ENCODE assay signal across 8 cellular contexts in genomic region chr13:33349996-33350826, GRCh38.
A peak's percentile ranks its signal among the peaks of the same experiment; 100 is the strongest.
DNase-seq lines count a peak whose midpoint lies in the region; ATAC-seq and TF ChIP-seq lines count a peak whose summit lies in the region.

No MANE protein-coding gene starts in this region.

- no peak overlapping the region for H3K27ac ChIP-seq in PC-9
- no peak overlapping the region for H3K27ac ChIP-seq in naive thymus-derived CD4-positive, alpha-beta T cell (ENCODE audit: low read depth, low read length)

- H3K4me1 ChIP-seq in PC-9 (replicated peaks; ENCODE audit: insufficient read depth): no peaks in the 10 kb centered on the region
- no peaks in the 10 kb centered on the region for H3K4me1 ChIP-seq in naive thymus-derived CD4-positive, alpha-beta T cell (ENCODE audit: control insufficient read depth in 2 of 2, insufficient read depth in 2 of 2, low read length in 2 of 2)

- H3K27me3 ChIP-seq in PC-9 (ENCODE audit: insufficient read depth, low read depth): no peaks in the 10 kb centered on the region
- H3K27me3 ChIP-seq in naive thymus-derived CD4-positive, alpha-beta T cell (ENCODE audit: control insufficient read depth in 2 of 2, insufficient read depth in 2 of 2, low read length in 2 of 2): peaks cover 0 to 8% of the 10 kb centered on the region in 2 donors

- no peak overlapping the region for H3K27ac Mint-ChIP-seq in naive thymus-derived CD4-positive, alpha-beta T cell

- H3K36me3 Mint-ChIP-seq in naive thymus-derived CD4-positive, alpha-beta T cell: no peaks in the 10 kb centered on the region

- H3K4me3 ChIP-seq in PC-9: peak overlapping the region; percentile 79
- peak overlapping the region; percentile 68 for H3K4me3 ChIP-seq in fibroblast of mammary gland (ENCODE audit: control insufficient read depth, low read depth, low read length)
- no peak overlapping the region for H3K4me3 ChIP-seq in naive thymus-derived CD4-positive, alpha-beta T cell (ENCODE audit: low read length)

- ATAC-seq in naive thymus-derived CD4-positive, alpha-beta T cell: peak; percentile 39
- ATAC-seq in HG03432 (IDR thresholded peaks at IDR 0.05; ENCODE audit: unreplicated experiment): no peak

- POLR2A ChIA-PET in PC-9 (lab: Charles Lee; ENCODE audit: unreplicated experiment): no interaction called here
- POLR2A ChIA-PET in naive thymus-derived CD4-positive, alpha-beta T cell (lab: Charles Lee): no interaction called here

- intact Hi-C loops in PC-9 (cut with micrococcal nuclease; ENCODE audit: unreplicated experiment): loop anchor here (2.0 to 5.0 kb wide), 2 partner anchors 65 to 192 kb away; partner anchors contain the start of gene STARD13
- intact Hi-C loops in naive thymus-derived CD4-positive, alpha-beta T cell (cut with micrococcal nuclease): no loop called here

- no TSS peak for BruUV-seq in PC-9 (replicated peaks; lab: Mats Ljungman, UMichigan)

- peak overlapping the region; percentile 90 for H3K4me2 ChIP-seq in PC-9

- TF ChIP-seq CTCF in PC-9 (conservative IDR thresholded peaks at IDR 0.05) (no peak), fibroblast of mammary gland (conservative IDR thresholded peaks at IDR 0.05; ENCODE audit: control insufficient read depth, insufficient read depth, low read depth, low read length) (no peak)

- H3K27me3 Mint-ChIP-seq in naive thymus-derived CD4-positive, alpha-beta T cell: peaks cover 49 to 69% (median 62%) of the 10 kb centered on the region in 5 donors

- CTCF ChIA-PET in PC-9 (lab: Charles Lee): no interaction called here
- CTCF ChIA-PET in naive thymus-derived CD4-positive, alpha-beta T cell (lab: Charles Lee): no interaction called here

- H3K79me2 ChIP-seq in PC-9 (ENCODE audit: low read depth): no peaks in the 10 kb centered on the region

- peaks cover 4 to 7% (median 4%) of the 10 kb centered on the region in 7 donors for H3K4me1 Mint-ChIP-seq in naive thymus-derived CD4-positive, alpha-beta T cell

- peak overlapping the region; percentile 96 for H2AFZ ChIP-seq in PC-9

- DNase-seq in C1 segment of cervical spinal cord (lab: John Stamatoyannopoulos, UW) (peak in 8 of 14 donors; percentile 28 to 65 (median 46)), PC-9 (peak in 1 of 2 experiments; percentile 40), fibroblast of mammary gland (ENCODE audit: low read depth) (peak; percentile 40), NCI-H226 (no peak), middle frontal gyrus (ENCODE audit: extremely low spot score, low spot score) (no peak)
- DNase-seq in naive thymus-derived CD4-positive, alpha-beta T cell: peak in 1 of 9 donors; percentile 10
- no peak for DNase-seq in activated CD8-positive, alpha-beta memory T cell treated with anti-CD3 and anti-CD28 coated beads for 24 hours

- peak overlapping the region in 4 of 10 donors; percentile 17 to 29 (median 22) for H3K4me3 Mint-ChIP-seq in naive thymus-derived CD4-positive, alpha-beta T cell

- no peaks in the 10 kb centered on the region for H3K36me3 ChIP-seq in PC-9 (ENCODE audit: low read depth)
- H3K36me3 ChIP-seq in naive thymus-derived CD4-positive, alpha-beta T cell (ENCODE audit: control insufficient read depth in 2 of 3, insufficient read depth in 3 of 3, low read length in 3 of 3): no peaks in the 10 kb centered on the region

- H3K9me2 ChIP-seq in PC-9 (ENCODE audit: insufficient read depth): no peaks in the 10 kb centered on the region

- peaks cover 0 to 3% (median 0%) of the 10 kb centered on the region in 11 donors for H3K9me3 Mint-ChIP-seq in naive thymus-derived CD4-positive, alpha-beta T cell

- H3F3A ChIP-seq in PC-9 (ENCODE audit: insufficient read depth, low read depth): no peaks in the 10 kb centered on the region

- no peaks in the 10 kb centered on the region for H4K20me1 ChIP-seq in PC-9 (ENCODE audit: insufficient read depth)

- H3K9me3 ChIP-seq in PC-9 (ENCODE audit: insufficient read depth, low read depth): no peaks in the 10 kb centered on the region
- H3K9me3 ChIP-seq in naive thymus-derived CD4-positive, alpha-beta T cell (ENCODE audit: control insufficient read depth in 2 of 3, low read length in 3 of 3): no peaks in the 10 kb centered on the region

Comparison
In these comparisons a context has a peak if more than half of its experiments do, and no peak if none do; other contexts are left out.
1. DNase-seq: peak in C1 segment of cervical spinal cord (8 of 14) and fibroblast of mammary gland (single experiment); none in NCI-H226 (single experiment), activated CD8-positive, alpha-beta memory T cell treated with anti-CD3 and anti-CD28 coated beads for 24 hours (single experiment) and middle frontal gyrus (single experiment).